Comparison of ENCODE assay signal across 9 cellular contexts in genomic region chr13:99505814-99506269, GRCh38. TPM values are rescaled to one million over a fixed set of nuclear protein-coding genes. Genes with fewer than 3 reads are reported as not detected.
A peak's percentile ranks its signal among the peaks of the same experiment; 100 is the strongest.
DNase-seq lines count a peak whose midpoint lies in the region; ATAC-seq and TF ChIP-seq lines count a peak whose summit lies in the region.
"Had no signal": no experiment of that assay in that cellular context is flagged by ENCODE, and none has a peak within 500 bp of the region (broad histone marks: within the 10 kb centered on the region; RNA-seq: fewer than 3 reads in every experiment).

No MANE protein-coding gene starts in this region.

- POLR2A ChIA-PET in HCT116 (lab: Charles Lee) = no interaction called here
- POLR2A ChIA-PET in WTC11 (lab: Charles Lee) = no interaction called here

- H3K9me2 ChIP-seq in HCT116 (ENCODE audit: insufficient read depth) = no peaks in the 10 kb centered on the region

- H3K27me3 Mint-ChIP-seq in activated naive CD8-positive, alpha-beta T cell treated with anti-CD3 and anti-CD28 coated beads for 36 hours = no peaks in the 10 kb centered on the region
- H3K27me3 Mint-ChIP-seq in WTC11 (ENCODE audit: low read depth) = no peaks in the 10 kb centered on the region

- peak overlapping the region; percentile 56 for H3K27ac Mint-ChIP-seq in activated naive CD8-positive, alpha-beta T cell treated with anti-CD3 and anti-CD28 coated beads for 36 hours
- H3K27ac Mint-ChIP-seq in WTC11 = no peak overlapping the region

- no peak for TF ChIP-seq RAD21 in HCT116 (IDR thresholded peaks at IDR 0.05; ENCODE audit: low read depth)

- H3K4me3 Mint-ChIP-seq in activated naive CD8-positive, alpha-beta T cell treated with anti-CD3 and anti-CD28 coated beads for 36 hours = peak overlapping the region; percentile 19
- no peak overlapping the region for H3K4me3 Mint-ChIP-seq in WTC11

- H3K4me1 ChIP-seq in HCT116 (ENCODE audit: control insufficient read depth in 1 of 2, insufficient read depth in 2 of 2, low read length in 2 of 2) (peaks cover 21 to 31% of the 10 kb centered on the region in 2 experiments), right lobe of liver (peaks cover 0 to 48% (median 15%) of the 10 kb centered on the region in 4 donors)

- TF ChIP-seq CTCF in AG09319 (IDR thresholded peaks at IDR 0.05; ENCODE audit: low read depth, low read length) (peak; percentile 34), HCT116 (IDR thresholded peaks at IDR 0.05 in 2 of 3, conservative IDR thresholded peaks at IDR 0.05 in 1 of 3; ENCODE audit: borderline replicate concordance in 1 of 3, insufficient read depth in 1 of 3, low read depth in 2 of 3, low read length in 2 of 3) (peak in 2 of 3 experiments; percentile 10 to 56; a peak in 2 of 6 replicates), right lobe of liver (IDR thresholded peaks at IDR 0.05) (peak; percentile 20 to 43 (median 42)), WTC11 (IDR thresholded peaks at IDR 0.05) (no peak), WERI-Rb-1 (IDR thresholded peaks at IDR 0.05; ENCODE audit: low read depth, low read length) (no peak)

- H3K27ac ChIP-seq in HCT116 (ENCODE audit: low read depth, low read length) (peak overlapping the region; percentile 20; the same call in 1 of the 2 replicates), right lobe of liver (no peak overlapping the region), WERI-Rb-1 (no peak overlapping the region)

- H3K36me3 ChIP-seq in HCT116 (ENCODE audit: control insufficient read depth in 1 of 2, insufficient read depth in 2 of 2, low read length in 2 of 2) (peaks cover 0 to 22% of the 10 kb centered on the region in 2 experiments; a peak in 2 of 4 replicates), right lobe of liver (no peaks in the 10 kb centered on the region), WERI-Rb-1 (peaks cover 28% of the 10 kb centered on the region)

- H3K4me1 Mint-ChIP-seq in activated naive CD8-positive, alpha-beta T cell treated with anti-CD3 and anti-CD28 coated beads for 36 hours = peaks cover 68% of the 10 kb centered on the region
- peaks cover 14% of the 10 kb centered on the region for H3K4me1 Mint-ChIP-seq in WTC11

- H3K4me3 ChIP-seq in HCT116 (replicated peaks in 1 of 2; ENCODE audit: low read depth in 1 of 2, low read length in 2 of 2) = no peak overlapping the region
- H3K4me3 ChIP-seq in right lobe of liver = no peak overlapping the region
- no peak overlapping the region for H3K4me3 ChIP-seq in WERI-Rb-1 (ENCODE audit: low read depth, low read length)

- H3K4me2 ChIP-seq in HCT116 (ENCODE audit: low read length) = peak overlapping the region; percentile 39; the same call in 1 of the 2 replicates

- RAD21 ChIA-PET in HCT116 (lab: Charles Lee; ENCODE audit: low non-redundant PET in 1 of 2, low total read pairs in 2 of 2, uncharacterized antibody in 2 of 2, unreplicated experiment in 2 of 2) = no interaction called here

- H3K36me3 Mint-ChIP-seq in activated naive CD8-positive, alpha-beta T cell treated with anti-CD3 and anti-CD28 coated beads for 36 hours = peaks cover 56% of the 10 kb centered on the region
- H3K36me3 Mint-ChIP-seq in WTC11 = peaks cover 37% of the 10 kb centered on the region

- DNase-seq in AG09319 (ENCODE audit: extremely low read depth, low read depth) (no peak), HCT116 (ENCODE audit: low read depth, low spot score) (no peak), right lobe of liver (no peak), NCI-H82 (lab: John Stamatoyannopoulos, UW) (no peak), GOT3 (lab: John Stamatoyannopoulos, UW) (no peak), WTC11 (ENCODE audit: low spot score) (no peak), WERI-Rb-1 (no peak)
- no peak for DNase-seq in activated naive CD8-positive, alpha-beta T cell treated with anti-CD3 and anti-CD28 coated beads for 36 hours
- DNase-seq: NCI-H1105 treated with DMSO at 0.1 percent for 48 hours had no signal

- H4K20me1 ChIP-seq in HCT116 (ENCODE audit: insufficient read depth) = peaks cover 7% of the 10 kb centered on the region; the same call in 1 of the 2 replicates

- H3K9me3 ChIP-seq in HCT116 (ENCODE audit: control insufficient read depth in 1 of 2, insufficient read depth in 1 of 2, low read depth in 1 of 2, low read length in 2 of 2) (peaks cover 0 to 8% of the 10 kb centered on the region in 2 experiments; a peak in 2 of 4 replicates), right lobe of liver (no peaks in the 10 kb centered on the region), WERI-Rb-1 (ENCODE audit: severe bottlenecking) (peaks cover 4% of the 10 kb centered on the region)

- intact Hi-C loops in HCT116 (cut with micrococcal nuclease) = no loop called here
- intact Hi-C loops in right lobe of liver (cut with DNase I) = no loop called here

- no peak for ATAC-seq in HCT116
- ATAC-seq in right lobe of liver = no peak
- ATAC-seq in WTC11 = no peak

- H3K27me3 ChIP-seq in HCT116 (ENCODE audit: insufficient read depth, low read length) (no peaks in the 10 kb centered on the region), right lobe of liver (no peaks in the 10 kb centered on the region), WERI-Rb-1 (ENCODE audit: insufficient read depth, low read depth, severe bottlenecking) (no peaks in the 10 kb centered on the region)

- 11% methylated on average over 2 of the region's 2 CpGs for WGBS in right lobe of liver (ENCODE audit: insufficient coverage, low coverage, low lambda C conversion rate, missing lambda C conversion rate)

- H3K79me2 ChIP-seq in HCT116 (ENCODE audit: insufficient read depth, low read length) = peaks cover 96% of the 10 kb centered on the region

- BruUV-seq in HCT116 (replicated peaks; lab: Mats Ljungman, UMichigan) = no TSS peak

- H2AFZ ChIP-seq in HCT116 (ENCODE audit: low read depth, low read length, poor library complexity, severe bottlenecking) = no peak overlapping the region

- H3K9me3 Mint-ChIP-seq in activated naive CD8-positive, alpha-beta T cell treated with anti-CD3 and anti-CD28 coated beads for 36 hours = peaks cover 14% of the 10 kb centered on the region
- H3K9me3 Mint-ChIP-seq in WTC11 = peaks cover 33% of the 10 kb centered on the region

- TF ChIP-seq POLR2A in HCT116 (IDR thresholded peaks at IDR 0.05; ENCODE audit: borderline replicate concordance, extremely low read depth, insufficient read depth, insufficient read length) (no peak), right lobe of liver (IDR thresholded peaks at IDR 0.05) (no peak)

- CTCF ChIA-PET in HCT116 (lab: Charles Lee) = interaction anchor here (0.7 to 1.1 kb wide), 4 partner anchors 10 to 64 kb away, joined by 3 to 4 read pairs (median 3); no protein-coding TSS in a partner anchor
- CTCF ChIA-PET in WTC11 (lab: Charles Lee) = interaction anchor here (0.8 to 1.1 kb wide), 4 partner anchors 9 to 64 kb away, joined by 3 to 7 read pairs (median 4); no protein-coding TSS in a partner anchor

- 0 out of 2 replicates have a peak overlapping the region, but pooled peaks have one; percentile 5 for H3K9ac ChIP-seq in HCT116 (ENCODE audit: low read length)

TF ChIP-seq in HCT116, 20 proteins besides CTCF, POLR2A, EP300 and RAD21 (continues in another document):
- TF ChIP-seq ZNF274 (IDR thresholded peaks at IDR 0.05; ENCODE audit: low read depth, low read length) = no peak
- no peak for TF ChIP-seq ELF1 (IDR thresholded peaks at IDR 0.05; ENCODE audit: borderline replicate concordance, low read depth)
- no peak for TF ChIP-seq CBX3 (IDR thresholded peaks at IDR 0.05; ENCODE audit: low read depth)

TF ChIP-seq in WTC11, 78 proteins besides CTCF, POLR2A, EP300 and RAD21 (continues in another document):
- TF ChIP-seq SMAD3 (CRISPR knock-in tag; IDR thresholded peaks at IDR 0.05; ENCODE audit: borderline replicate concordance) = no peak
- TF ChIP-seq FOXK1 (CRISPR knock-in tag; IDR thresholded peaks at IDR 0.05) = no peak
- TF ChIP-seq, protein P1, sequence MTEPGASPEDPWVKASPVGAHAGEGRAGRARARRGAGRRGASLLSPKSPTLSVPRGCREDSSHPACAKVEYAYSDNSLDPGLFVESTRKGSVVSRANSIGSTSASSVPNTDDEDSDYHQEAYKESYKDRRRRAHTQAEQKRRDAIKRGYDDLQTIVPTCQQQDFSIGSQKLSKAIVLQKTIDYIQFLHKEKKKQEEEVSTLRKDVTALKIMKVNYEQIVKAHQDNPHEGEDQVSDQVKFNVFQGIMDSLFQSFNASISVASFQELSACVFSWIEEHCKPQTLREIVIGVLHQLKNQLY (CRISPR knock-in tag; IDR thresholded peaks at IDR 0.05) = no peak
- no peak for TF ChIP-seq PRDM15 (CRISPR knock-in tag; IDR thresholded peaks at IDR 0.05)
- no peak for TF ChIP-seq JAZF1 (CRISPR knock-in tag; IDR thresholded peaks at IDR 0.05)
- TF ChIP-seq ZNF396 (CRISPR knock-in tag; IDR thresholded peaks at IDR 0.05; ENCODE audit: borderline replicate concordance) = no peak

RNA-seq across cellular contexts. Expression of gene TM9SF2, which starts 4.6 kb away (rescaled TPM):
- total RNA-seq in HCT116 (2021; ENCODE audit: unreplicated experiment) (77.8 TPM), right lobe of liver (100 to 1,000 TPM in 1 of 6 experiments, 10 to 100 TPM in 5; 83.6 to 102 (median 92.2) TPM), WTC11 (2021) (81.9 to 84.0 TPM (median 81.9 TPM) in 3 replicates)
- 25.4 and 35.6 TPM in 2 replicates for polyA plus RNA-seq in HCT116 (2012)
- total RNA-seq in activated naive CD8-positive, alpha-beta T cell treated with anti-CD3 and anti-CD28 coated beads for 36 hours = 10 to 100 TPM; 61.8 to 62.4 TPM

Comparison
In these comparisons a context has a peak if more than half of its experiments do, and no peak if none do; other contexts are left out.
1. CTCF ChIP-seq: peak in AG09319 (single experiment), HCT116 (2 of 3) and right lobe of liver (4 of 4); none in WTC11 (single experiment) and WERI-Rb-1 (single experiment).